In the genomic region with DNA sequence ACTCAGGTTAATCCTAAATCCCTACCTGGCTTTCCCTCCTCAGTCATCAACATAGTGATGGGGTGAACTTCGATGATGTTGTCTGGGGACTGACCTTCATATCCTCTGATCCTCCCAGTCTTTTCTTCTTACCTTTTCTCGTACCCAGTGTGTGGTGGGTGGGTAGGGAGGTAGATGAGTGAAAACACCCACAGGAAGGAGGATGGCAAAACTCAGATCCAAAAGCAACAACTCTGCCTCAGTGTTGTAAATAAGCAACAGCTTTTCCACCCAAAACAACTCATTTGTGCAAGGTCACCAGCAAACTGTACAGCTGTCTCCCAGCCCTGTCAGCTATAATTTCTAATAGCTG, we compare ENCODE assay signal across 9 cellular contexts. TPM values are rescaled to one million over a fixed set of nuclear protein-coding genes. Genes with fewer than 3 reads are reported as not detected.
A peak's percentile ranks its signal among the peaks of the same experiment; 100 is the strongest.
DNase-seq lines count a peak whose midpoint lies in the region; ATAC-seq and TF ChIP-seq lines count a peak whose summit lies in the region.
"Had no signal": no experiment of that assay in that cellular context is flagged by ENCODE, and none has a peak within 500 bp of the region (broad histone marks: within the 10 kb centered on the region; RNA-seq: fewer than 3 reads in every experiment).

No MANE protein-coding gene starts in this region.

- DNase-seq in activated naive CD4-positive, alpha-beta T cell treated with anti-CD3 and anti-CD28 coated beads, Interleukin-2, amount 10 ng/mL, durations not matched to agents 7 days and 5 days, result no peak
- DNase-seq in activated naive CD4-positive, alpha-beta T cell (lab: John Stamatoyannopoulos, UW), result no peak
- DNase-seq in activated CD4-positive, alpha-beta memory T cell treated with anti-CD3 and anti-CD28 coated beads for 36 hours, result peak; percentile 44
- DNase-seq in lower lobe of right lung (no peak), transverse colon (no peak), trophoblast cell (no peak), activated gamma-delta T cell treated with Interleukin-2 at 50 U/mL for 16 hours (no peak), NCI-H146 treated with DMSO at 0.1 percent for 48 hours (lab: John Stamatoyannopoulos, UW; ENCODE audit: unreplicated experiment) (no peak)
- DNase-seq: pancreas had no signal

- peaks cover 4% of the 10 kb centered on the region for H3K27me3 Mint-ChIP-seq in activated naive CD4-positive, alpha-beta T cell treated with anti-CD3 and anti-CD28 coated beads, Interleukin-2, amount 10 ng/mL, durations not matched to agents 7 days and 5 days
- H3K27me3 Mint-ChIP-seq in activated CD4-positive, alpha-beta memory T cell treated with anti-CD3 and anti-CD28 coated beads for 36 hours, result no peaks in the 10 kb centered on the region

- no peak overlapping the region for H3K4me2 ChIP-seq in trophoblast cell (ENCODE audit: low read length)

- no peak overlapping the region for H4K8ac ChIP-seq in trophoblast cell (ENCODE audit: low read depth, low read length)

- TF ChIP-seq CTCF in lower lobe of right lung (IDR thresholded peaks at IDR 0.05), result no peak
- TF ChIP-seq CTCF in transverse colon (IDR thresholded peaks at IDR 0.05), result no peak

- H3K4me1 ChIP-seq in lower lobe of right lung (peaks cover 69% of the 10 kb centered on the region), transverse colon (peaks cover 13 to 49% (median 33%) of the 10 kb centered on the region in 4 donors), trophoblast cell (ENCODE audit: control insufficient read depth in 1 of 2, insufficient read depth in 2 of 2, low read length in 2 of 2) (peaks cover 3 to 6% of the 10 kb centered on the region in 2 experiments)
- H3K4me1 ChIP-seq: pancreas had no signal

- H3K4me3 ChIP-seq in lower lobe of right lung (no peak overlapping the region), transverse colon (no peak overlapping the region), trophoblast cell (ENCODE audit: low read depth, low read length) (no peak overlapping the region)
- H3K4me3 ChIP-seq: pancreas had no signal

- H3K4ac ChIP-seq in trophoblast cell (ENCODE audit: low read depth, low read length), result no peak overlapping the region

- no peak overlapping the region for H3K23ac ChIP-seq in trophoblast cell (ENCODE audit: low read length)

- H3K9me3 Mint-ChIP-seq in activated naive CD4-positive, alpha-beta T cell treated with anti-CD3 and anti-CD28 coated beads, Interleukin-2, amount 10 ng/mL, durations not matched to agents 7 days and 5 days, result no peaks in the 10 kb centered on the region
- no peaks in the 10 kb centered on the region for H3K9me3 Mint-ChIP-seq in activated CD4-positive, alpha-beta memory T cell treated with anti-CD3 and anti-CD28 coated beads for 36 hours

- H2BK12ac ChIP-seq in trophoblast cell (ENCODE audit: low read length), result no peak overlapping the region

- H3K27ac ChIP-seq in lower lobe of right lung (peak overlapping the region; percentile 37), transverse colon (peak overlapping the region; percentile 59 to 81 (median 74)), trophoblast cell (ENCODE audit: low read depth, low read length) (no peak overlapping the region)

- no peak overlapping the region for H2BK5ac ChIP-seq in trophoblast cell (ENCODE audit: low read depth, low read length, poor library complexity)

- H2AK5ac ChIP-seq in trophoblast cell (ENCODE audit: low read length), result no peak overlapping the region

- CTCF ChIA-PET in activated naive CD4-positive, alpha-beta T cell treated with anti-CD3 and anti-CD28 coated beads, Interleukin-2, amount 10 ng/mL, durations not matched to agents 7 days and 5 days (lab: Charles Lee), result interaction anchor here (1.0 to 2.2 kb wide), 9 partner anchors 9 to 64 kb away, joined by 3 to 8 read pairs (median 4); no protein-coding TSS in a partner anchor
- CTCF ChIA-PET in activated CD4-positive, alpha-beta memory T cell treated with anti-CD3 and anti-CD28 coated beads for 36 hours (lab: Charles Lee), result interaction anchor here (0.6 to 3.7 kb wide), 14 partner anchors 14 to 597 kb away, joined by 3 to 20 read pairs (median 6); a partner anchor contains a TSS

- H4K91ac ChIP-seq in trophoblast cell (ENCODE audit: low read depth, low read length), result no peak overlapping the region

- POLR2A ChIA-PET in activated CD4-positive, alpha-beta memory T cell treated with anti-CD3 and anti-CD28 coated beads for 36 hours (lab: Charles Lee), result interaction anchor here (0.6 to 4.9 kb wide), 13 partner anchors 9 to 225 kb away, joined by 3 to 128 read pairs (median 16); a partner anchor contains a TSS

- in situ Hi-C loops in transverse colon (cut with MboI; ENCODE audit: low pct_ligation_motif_present in 1 of 4, low pct_unique_long_range_greater_than_20kb in 1 of 4, low sequenced_read_pairs in 3 of 4), result no loop called here

- ATAC-seq in lower lobe of right lung, result no peak

- H3K79me2 ChIP-seq in trophoblast cell (ENCODE audit: control insufficient read depth, insufficient read depth, low read length, poor library complexity), result no peaks in the 10 kb centered on the region

- no peak overlapping the region for H3K18ac ChIP-seq in trophoblast cell (ENCODE audit: low read length)

- H3K79me1 ChIP-seq in trophoblast cell (ENCODE audit: low read length), result no peaks in the 10 kb centered on the region

- H3K4me1 Mint-ChIP-seq in activated naive CD4-positive, alpha-beta T cell treated with anti-CD3 and anti-CD28 coated beads, Interleukin-2, amount 10 ng/mL, durations not matched to agents 7 days and 5 days, result peaks cover 86% of the 10 kb centered on the region
- peaks cover 93% of the 10 kb centered on the region for H3K4me1 Mint-ChIP-seq in activated CD4-positive, alpha-beta memory T cell treated with anti-CD3 and anti-CD28 coated beads for 36 hours (ENCODE audit: low read depth)

- no peak for TF ChIP-seq POLR2A in transverse colon (IDR thresholded peaks at IDR 0.05)

- WGBS in transverse colon (ENCODE audit: low coverage in 1 of 2), 2 donors, result 43 to 61% methylated on average over 2 of the region's 2 CpGs
- no CpG with 5 or more reads among the region's 2 CpGs for WGBS in trophoblast cell (ENCODE audit: extremely low coverage, insufficient coverage, insufficient read length)

- H4K12ac ChIP-seq in trophoblast cell (ENCODE audit: low read depth, low read length), result no peak overlapping the region

- H3K4me3 Mint-ChIP-seq in activated naive CD4-positive, alpha-beta T cell treated with anti-CD3 and anti-CD28 coated beads, Interleukin-2, amount 10 ng/mL, durations not matched to agents 7 days and 5 days, result peak overlapping the region; percentile 63
- H3K4me3 Mint-ChIP-seq in activated CD4-positive, alpha-beta memory T cell treated with anti-CD3 and anti-CD28 coated beads for 36 hours, result peak overlapping the region; percentile 66

- H3K36me3 ChIP-seq in lower lobe of right lung (no peaks in the 10 kb centered on the region), transverse colon (no peaks in the 10 kb centered on the region), trophoblast cell (ENCODE audit: control insufficient read depth in 1 of 2, insufficient read depth in 2 of 2, low read length in 2 of 2) (no peaks in the 10 kb centered on the region)
- H3K36me3 ChIP-seq: pancreas had no signal

- no peak overlapping the region for H3K14ac ChIP-seq in trophoblast cell (ENCODE audit: low read length)

- no peaks in the 10 kb centered on the region for H3K9me3 ChIP-seq in lower lobe of right lung
- H3K9me3 ChIP-seq in transverse colon, result no peaks in the 10 kb centered on the region
- no peaks in the 10 kb centered on the region for H3K9me3 ChIP-seq in trophoblast cell (ENCODE audit: insufficient read depth, low read depth, low read length)
- H3K9me3 ChIP-seq: pancreas had no signal

- H3K27me3 ChIP-seq in lower lobe of right lung (ENCODE audit: low read depth), result no peaks in the 10 kb centered on the region
- H3K27me3 ChIP-seq in transverse colon, result no peaks in the 10 kb centered on the region
- H3K27me3 ChIP-seq in trophoblast cell (ENCODE audit: insufficient read depth, low read length), result no peaks in the 10 kb centered on the region
- H3K27me3 ChIP-seq: pancreas had no signal

- no peak overlapping the region for H3K9ac ChIP-seq in trophoblast cell (ENCODE audit: low read length)

- no peak for TF ChIP-seq EP300 in transverse colon (IDR thresholded peaks at IDR 0.05; ENCODE audit: low read depth)

- H2AFZ ChIP-seq in trophoblast cell (ENCODE audit: insufficient read depth, low read length, poor library complexity), result no peak overlapping the region

- peaks cover 26% of the 10 kb centered on the region for H3K36me3 Mint-ChIP-seq in activated naive CD4-positive, alpha-beta T cell treated with anti-CD3 and anti-CD28 coated beads, Interleukin-2, amount 10 ng/mL, durations not matched to agents 7 days and 5 days
- H3K36me3 Mint-ChIP-seq in activated CD4-positive, alpha-beta memory T cell treated with anti-CD3 and anti-CD28 coated beads for 36 hours, result peaks cover 15% of the 10 kb centered on the region

- intact Hi-C loops in activated CD4-positive, alpha-beta memory T cell treated with anti-CD3 and anti-CD28 coated beads for 36 hours (cut with micrococcal nuclease), result loop anchor here (1.0 to 10.0 kb wide), 9 partner anchors 14 to 539 kb away; a partner anchor contains a TSS
- intact Hi-C loops in lower lobe of right lung (cut with DNase I) (no loop called here), transverse colon (cut with DNase I; ENCODE audit: low total_unique reads) (no loop called here)

- H2BK120ac ChIP-seq in trophoblast cell (ENCODE audit: insufficient read depth, low read length, poor library complexity), result no peak overlapping the region

- peak overlapping the region; percentile 98 for H3K27ac Mint-ChIP-seq in activated naive CD4-positive, alpha-beta T cell treated with anti-CD3 and anti-CD28 coated beads, Interleukin-2, amount 10 ng/mL, durations not matched to agents 7 days and 5 days
- H3K27ac Mint-ChIP-seq in activated CD4-positive, alpha-beta memory T cell treated with anti-CD3 and anti-CD28 coated beads for 36 hours, result peak overlapping the region; percentile 97

RNA-seq across cellular contexts. Expression of a gene that starts 38.6 kb away (rescaled TPM):
- 10 to 100 TPM; 64.9 to 67.2 TPM for total RNA-seq in activated CD4-positive, alpha-beta memory T cell treated with anti-CD3 and anti-CD28 coated beads for 36 hours
- total RNA-seq in lower lobe of right lung (66.2 TPM), transverse colon (10 to 100 TPM; 22.1 to 79.2 (median 73.9) TPM)
- polyA plus RNA-seq in trophoblast cell (2013), result 17.6 and 18.5 TPM in 2 replicates
